ENCODE assay signal across 8 cellular contexts in the genomic region with DNA sequence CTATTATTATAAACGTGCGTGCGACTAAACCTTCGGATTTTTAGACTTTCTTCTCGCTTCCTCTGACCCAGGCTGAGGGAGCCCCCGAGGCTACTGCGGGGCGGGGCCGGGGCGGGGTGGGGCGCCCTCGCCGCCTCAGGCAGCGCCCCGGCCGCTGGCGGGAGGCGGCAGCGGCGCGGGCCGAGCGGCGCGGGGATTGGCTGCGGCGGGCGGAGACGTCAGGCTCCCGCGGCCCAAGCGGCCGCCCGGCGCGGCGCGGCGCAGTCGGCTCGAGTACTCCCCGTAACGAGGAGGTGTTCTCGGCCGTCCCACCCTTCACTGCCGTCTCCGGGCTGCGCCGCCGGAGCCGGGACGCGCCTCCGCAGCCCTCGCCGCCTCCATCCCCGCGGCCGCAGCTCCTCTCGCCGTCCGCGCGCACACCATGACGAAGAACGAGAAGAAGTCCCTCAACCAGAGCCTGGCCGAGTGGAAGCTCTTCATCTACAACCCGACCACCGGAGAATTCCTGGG. TPM values are rescaled to one million over a fixed set of nuclear protein-coding genes. Genes with fewer than 3 reads are reported as not detected.
DNase-seq lines count a peak whose midpoint lies in the region; ATAC-seq and TF ChIP-seq lines count a peak whose summit lies in the region.

A gene (plus strand): TSS at position 263 of the 510 bp plus-strand sequence. CDS start 159 bp downstream, at position 422.

- 0 to 1% methylated on average over 69 of the region's 69 CpGs for WGBS in ectodermal cell, 2 experiments
- WGBS in lung, 2 donors = 0 to 1% methylated on average over 60 to 69 of the region's 69 CpGs

- DNase-seq in GM19240 (ENCODE audit: insufficient read length, low spot score) = peak; percentile 69
- DNase-seq in NCI-H69 (lab: John Stamatoyannopoulos, UW) = peak; percentile 87
- peak; percentile 85 for DNase-seq in activated CD4-positive, alpha-beta memory T cell treated with anti-CD3 and anti-CD28 coated beads, Interleukin-2, amount 10 ng/mL, durations not matched to agents 7 days and 5 days
- DNase-seq in lung (ENCODE audit: low spot score) = peak; percentile 83
- DNase-seq in stimulated activated CD4-positive, alpha-beta T cell treated with anti-CD3 and anti-CD28 coated beads, TNF-alpha, amount 100 ng/mL, for 24 hours (ENCODE audit: low read depth in 3 of 3) = peak; percentile 70 to 81 (median 74)

- peak within 1 kb of the TSS; percentile 94 to 99 (median 98) for H3K9ac ChIP-seq in BLaER1 treated with 17β-estradiol and CSF1 and Interleukin-3, amounts not matched to agents 10 nM and 100 nM

- peak within 1 kb of the TSS; percentile 82 to 99 (median 95) for H3K4me2 ChIP-seq in BLaER1 treated with 17β-estradiol and CSF1 and Interleukin-3, amounts not matched to agents 10 nM and 100 nM

- H3K27ac Mint-ChIP-seq in activated CD4-positive, alpha-beta memory T cell treated with anti-CD3 and anti-CD28 coated beads, Interleukin-2, amount 10 ng/mL, durations not matched to agents 7 days and 5 days = peak within 1 kb of the TSS; percentile 92

- no peaks in the 10 kb centered on the region for H3K9me3 ChIP-seq in BLaER1 treated with 17β-estradiol and CSF1 and Interleukin-3, amounts not matched to agents 10 nM and 100 nM (replicated peaks in 1 of 11)
- H3K9me3 ChIP-seq in ectodermal cell (ENCODE audit: control insufficient read depth, low read length) = no peaks in the 10 kb centered on the region
- no peaks in the 10 kb centered on the region for H3K9me3 ChIP-seq in lung (ENCODE audit: control insufficient read depth in 2 of 2, insufficient read depth in 1 of 2, low read length in 1 of 2)

- H3K27me3 ChIP-seq in BLaER1 treated with 17β-estradiol and CSF1 and Interleukin-3, amounts not matched to agents 10 nM and 100 nM = peaks cover 5 to 19% (median 16%) of the 10 kb centered on the region in 11 experiments; a peak in 20 of 22 replicates
- H3K27me3 ChIP-seq in ectodermal cell (ENCODE audit: control insufficient read depth, insufficient read depth, low read length, poor library complexity, severe bottlenecking) (no peaks in the 10 kb centered on the region), lung (ENCODE audit: control insufficient read depth, insufficient read depth) (no peaks in the 10 kb centered on the region)

- H3K4me3 Mint-ChIP-seq in activated CD4-positive, alpha-beta memory T cell treated with anti-CD3 and anti-CD28 coated beads, Interleukin-2, amount 10 ng/mL, durations not matched to agents 7 days and 5 days = peak within 1 kb of the TSS; percentile 94

- no peaks in the 10 kb centered on the region for H3K27me3 Mint-ChIP-seq in activated CD4-positive, alpha-beta memory T cell treated with anti-CD3 and anti-CD28 coated beads, Interleukin-2, amount 10 ng/mL, durations not matched to agents 7 days and 5 days

- H3K4me1 ChIP-seq in BLaER1 treated with 17β-estradiol and CSF1 and Interleukin-3, amounts not matched to agents 10 nM and 100 nM = peaks cover 21 to 45% (median 38%) of the 10 kb centered on the region in 10 experiments
- peaks cover 9% of the 10 kb centered on the region for H3K4me1 ChIP-seq in ectodermal cell (ENCODE audit: control insufficient read depth, insufficient read depth, low read length)
- H3K4me1 ChIP-seq in lung (ENCODE audit: control insufficient read depth in 2 of 2, insufficient read depth in 2 of 2, low read length in 2 of 2) = peaks cover 2 to 6% of the 10 kb centered on the region in 2 donors

- H3K36me3 ChIP-seq in BLaER1 treated with 17β-estradiol and CSF1 and Interleukin-3, amounts not matched to agents 10 nM and 100 nM = peaks cover 0 to 16% (median 5%) of the 10 kb centered on the region in 11 experiments; a peak in 11 of 22 replicates
- H3K36me3 ChIP-seq in ectodermal cell (ENCODE audit: control insufficient read depth, insufficient read depth, low read length) = no peaks in the 10 kb centered on the region
- H3K36me3 ChIP-seq in lung (ENCODE audit: control insufficient read depth in 2 of 2, insufficient read depth in 2 of 2, low read length in 2 of 2) = no peaks in the 10 kb centered on the region

- no peak for TF ChIP-seq CTCF in lung (IDR thresholded peaks at IDR 0.05; ENCODE audit: control extremely low read depth, extremely low read depth)

- CTCF ChIA-PET in activated CD4-positive, alpha-beta memory T cell treated with anti-CD3 and anti-CD28 coated beads, Interleukin-2, amount 10 ng/mL, durations not matched to agents 7 days and 5 days (lab: Charles Lee) = interaction anchor here (1.1 to 4.0 kb wide), 4 partner anchors 33 to 137 kb away, joined by 3 to 76 read pairs (median 16); a partner anchor contains a TSS

- POLR2A ChIA-PET in activated CD4-positive, alpha-beta memory T cell treated with anti-CD3 and anti-CD28 coated beads, Interleukin-2, amount 10 ng/mL, durations not matched to agents 7 days and 5 days (lab: Charles Lee) = interaction anchor here (0.6 to 5.4 kb wide), 14 partner anchors 10 to 570 kb away, joined by 3 to 90 read pairs (median 4); a partner anchor contains a TSS

- peaks cover 21% of the 10 kb centered on the region for H3K36me3 Mint-ChIP-seq in activated CD4-positive, alpha-beta memory T cell treated with anti-CD3 and anti-CD28 coated beads, Interleukin-2, amount 10 ng/mL, durations not matched to agents 7 days and 5 days (ENCODE audit: low read depth)

- H3K9me3 Mint-ChIP-seq in activated CD4-positive, alpha-beta memory T cell treated with anti-CD3 and anti-CD28 coated beads, Interleukin-2, amount 10 ng/mL, durations not matched to agents 7 days and 5 days = no peaks in the 10 kb centered on the region

- ATAC-seq in HG03442 (IDR thresholded peaks at IDR 0.05; ENCODE audit: unreplicated experiment) (peak; percentile 77), lung (ENCODE audit: insufficient read depth, low FRiP score) (peak; percentile 89)

- peak within 1 kb of the TSS; percentile 88 to 100 (median 95) for H3K4me3 ChIP-seq in BLaER1 treated with 17β-estradiol and CSF1 and Interleukin-3, amounts not matched to agents 10 nM and 100 nM
- peak within 1 kb of the TSS; percentile 95 for H3K4me3 ChIP-seq in ectodermal cell (ENCODE audit: insufficient read depth, low read depth, low read length)
- peak within 1 kb of the TSS; percentile 69 for H3K4me3 ChIP-seq in lung

- peak within 1 kb of the TSS; percentile 74 to 98 (median 95) for H3K27ac ChIP-seq in BLaER1 treated with 17β-estradiol and CSF1 and Interleukin-3, amounts not matched to agents 10 nM and 100 nM
- H3K27ac ChIP-seq in ectodermal cell (ENCODE audit: insufficient read depth, low read depth, low read length, poor library complexity, severe bottlenecking) = peak within 1 kb of the TSS; percentile 93
- peak within 1 kb of the TSS; percentile 99 to 100 for H3K27ac ChIP-seq in lung (ENCODE audit: low read depth in 1 of 2, low read length in 1 of 2)

- peaks cover 46% of the 10 kb centered on the region for H3K4me1 Mint-ChIP-seq in activated CD4-positive, alpha-beta memory T cell treated with anti-CD3 and anti-CD28 coated beads, Interleukin-2, amount 10 ng/mL, durations not matched to agents 7 days and 5 days

- H4K20me1 ChIP-seq in BLaER1 treated with 17β-estradiol and CSF1 and Interleukin-3, amounts not matched to agents 10 nM and 100 nM = peaks cover 15 to 49% (median 45%) of the 10 kb centered on the region in 11 experiments; a peak in 21 of 22 replicates

RNA-seq across cellular contexts. Expression of the gene that starts here (rescaled TPM):
- 100 to 1,000 TPM; 107 to 120 TPM for total RNA-seq in activated CD4-positive, alpha-beta memory T cell treated with anti-CD3 and anti-CD28 coated beads, Interleukin-2, amount 10 ng/mL, durations not matched to agents 7 days and 5 days
- 159 TPM for polyA plus RNA-seq in ectodermal cell (2013, experiment 1 of 4)
- polyA plus RNA-seq in ectodermal cell (2013, experiment 2 of 4) = 161 TPM
- polyA plus RNA-seq in ectodermal cell (2013, experiment 3 of 4) = 137 TPM
- polyA plus RNA-seq in ectodermal cell (2013, experiment 4 of 4) = 151 TPM
- 100 to 1,000 TPM in 1 of 2 donors, 10 to 100 TPM in 1; 33.4 to 124 TPM for total RNA-seq in lung
- polyA plus RNA-seq in lung = 100 to 1,000 TPM; 133 to 160 TPM

Comparison
In these comparisons a context has a peak if more than half of its experiments do, and no peak if none do; other contexts are left out.
1. Peak in every context shown above with its lines: DNase-seq, ATAC-seq, H3K4me3 ChIP-seq and H3K27ac ChIP-seq.